In genomic region chr2:1817256-1818127, GRCh38 we compare ENCODE assay signal across 8 cellular contexts.
A peak's percentile ranks its signal among the peaks of the same experiment; 100 is the strongest.
DNase-seq lines count a peak whose midpoint lies in the region; ATAC-seq and TF ChIP-seq lines count a peak whose summit lies in the region.

No MANE protein-coding gene starts in this region.

- H3K27ac Mint-ChIP-seq in activated naive CD8-positive, alpha-beta T cell treated with anti-CD3 and anti-CD28 coated beads, Interleukin-2, amount 10 ng/mL, durations not matched to agents 7 days and 5 days = no peak overlapping the region

- peak overlapping the region; percentile 33 for H3K27ac ChIP-seq in SJCRH30
- peak overlapping the region; percentile 19 to 84 (median 77) for H3K27ac ChIP-seq in tibial nerve

- peak; percentile 87 for ATAC-seq in GM19043 (IDR thresholded peaks at IDR 0.05; ENCODE audit: low read depth, unreplicated experiment)
- peak; percentile 86 for ATAC-seq in HG03354 (IDR thresholded peaks at IDR 0.05; ENCODE audit: poor library complexity, severe bottlenecking, unreplicated experiment)
- ATAC-seq in activated naive CD8-positive, alpha-beta T cell treated with anti-CD3 and anti-CD28 coated beads, Interleukin-2, amount 10 ng/mL, durations not matched to agents 7 days and 5 days (ENCODE audit: low read depth) = peak; percentile 82
- ATAC-seq in Right ventricle myocardium superior (ENCODE audit: poor library complexity) = peak; percentile 95

- peaks cover 2% of the 10 kb centered on the region for H3K4me1 Mint-ChIP-seq in activated naive CD8-positive, alpha-beta T cell treated with anti-CD3 and anti-CD28 coated beads, Interleukin-2, amount 10 ng/mL, durations not matched to agents 7 days and 5 days

- POLR2A ChIA-PET in activated naive CD8-positive, alpha-beta T cell treated with anti-CD3 and anti-CD28 coated beads, Interleukin-2, amount 10 ng/mL, durations not matched to agents 7 days and 5 days (lab: Charles Lee) = no interaction called here

- H3K9me3 ChIP-seq in SJCRH30 (replicated peaks) = no peaks in the 10 kb centered on the region
- no peaks in the 10 kb centered on the region for H3K9me3 ChIP-seq in tibial nerve

- TF ChIP-seq CTCF in tibial nerve (IDR thresholded peaks at IDR 0.05) = peak; percentile 88 to 99 (median 96)

- intact Hi-C loops in Right ventricle myocardium superior (cut with DNase I) = no loop called here

- 13 to 14% methylated on average over 35 of the region's 36 CpGs for WGBS in tibial nerve, 2 donors

- peak in 1 of 2 donors; percentile 77 for TF ChIP-seq EP300 in tibial nerve (IDR thresholded peaks at IDR 0.05)

- H3K4me1 ChIP-seq in SJCRH30 (peaks cover 37% of the 10 kb centered on the region), tibial nerve (peaks cover 0 to 19% (median 8%) of the 10 kb centered on the region in 4 donors)

- no peaks in the 10 kb centered on the region for H3K36me3 Mint-ChIP-seq in activated naive CD8-positive, alpha-beta T cell treated with anti-CD3 and anti-CD28 coated beads, Interleukin-2, amount 10 ng/mL, durations not matched to agents 7 days and 5 days

- no peak overlapping the region for H3K4me3 Mint-ChIP-seq in activated naive CD8-positive, alpha-beta T cell treated with anti-CD3 and anti-CD28 coated beads, Interleukin-2, amount 10 ng/mL, durations not matched to agents 7 days and 5 days

- H3K4me3 ChIP-seq in SJCRH30 (peak overlapping the region; percentile 17), tibial nerve (no peak overlapping the region)

- TF ChIP-seq POLR2A in tibial nerve (IDR thresholded peaks at IDR 0.05) = no peak

- no peaks in the 10 kb centered on the region for H3K9me3 Mint-ChIP-seq in activated naive CD8-positive, alpha-beta T cell treated with anti-CD3 and anti-CD28 coated beads, Interleukin-2, amount 10 ng/mL, durations not matched to agents 7 days and 5 days

- H3K27me3 Mint-ChIP-seq in activated naive CD8-positive, alpha-beta T cell treated with anti-CD3 and anti-CD28 coated beads, Interleukin-2, amount 10 ng/mL, durations not matched to agents 7 days and 5 days = peaks cover 4% of the 10 kb centered on the region

- DNase-seq in Ammon's horn (ENCODE audit: low spot score) = peak; percentile 85
- peak; percentile 65 to 76 for DNase-seq in SJCRH30
- DNase-seq in activated naive CD8-positive, alpha-beta T cell treated with anti-CD3 and anti-CD28 coated beads, Interleukin-2, amount 10 ng/mL, durations not matched to agents 7 days and 5 days = peak; percentile 68
- peak; percentile 91 for DNase-seq in Right ventricle myocardium superior
- peak; percentile 72 for DNase-seq in pons (ENCODE audit: low spot score)
- DNase-seq in tibial nerve (ENCODE audit: low spot score in 2 of 2) = peak; percentile 80 to 87

- no peaks in the 10 kb centered on the region; the same call in 1 of the 2 replicates for H3K27me3 ChIP-seq in SJCRH30
- no peaks in the 10 kb centered on the region for H3K27me3 ChIP-seq in tibial nerve

- H3K36me3 ChIP-seq in SJCRH30 = no peaks in the 10 kb centered on the region
- no peaks in the 10 kb centered on the region for H3K36me3 ChIP-seq in tibial nerve
